In the genomic region with DNA sequence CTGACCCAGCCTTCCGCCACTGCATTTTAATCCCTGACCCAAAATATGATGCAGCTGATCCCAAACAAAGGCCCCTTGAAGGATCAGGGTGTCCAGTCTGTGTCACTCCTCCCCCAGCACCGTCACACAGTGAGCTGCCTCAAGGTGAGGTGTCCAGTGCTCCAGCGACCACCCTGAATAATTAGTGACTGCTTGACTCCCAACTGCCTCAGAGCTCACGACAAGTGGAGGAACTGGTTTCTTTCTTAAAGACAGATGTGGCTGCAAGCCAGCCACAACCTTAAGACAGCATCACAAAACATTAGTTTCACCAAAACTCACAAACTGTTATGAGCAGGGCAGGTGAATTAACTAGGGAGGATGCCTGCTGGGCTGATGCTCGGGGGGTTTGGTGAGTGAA, we compare ENCODE assay signal across 16 cellular contexts.
"Had no signal": no experiment of that assay in that cellular context is flagged by ENCODE, and none has a peak within 500 bp of the region (broad histone marks: within the 10 kb centered on the region; RNA-seq: fewer than 3 reads in every experiment).

No MANE protein-coding gene starts in this region.

- H3K9me3 Mint-ChIP-seq: activated CD4-positive, alpha-beta T cell treated with anti-CD3 and anti-CD28 coated beads, Interleukin-2, amount 10 ng/mL, durations not matched to agents 24 days and 14 days; activated naive CD4-positive, alpha-beta T cell treated with anti-CD3 and anti-CD28 coated beads, Interleukin-2, amount 50 U/mL, for 24 hours; naive thymus-derived CD8-positive, alpha-beta T cell; stimulated activated naive CD8-positive, alpha-beta T cell treated with anti-CD3 and anti-CD28 coated beads, Interleukin-15, Interleukin-2, amounts not matched to agents 100 ng/mL and 50 ng/mL, for 24 hours had no signal

- H3K4me1 Mint-ChIP-seq: activated CD4-positive, alpha-beta T cell treated with anti-CD3 and anti-CD28 coated beads, Interleukin-2, amount 10 ng/mL, durations not matched to agents 24 days and 14 days; activated naive CD4-positive, alpha-beta T cell treated with anti-CD3 and anti-CD28 coated beads, Interleukin-2, amount 50 U/mL, for 24 hours had no signal

- H3K36me3 ChIP-seq: ascending aorta, esophagus squamous epithelium, transverse colon, vagina had no signal

- H3K27ac ChIP-seq: ascending aorta, coronary artery, transverse colon, vagina had no signal

- H3K9me3 ChIP-seq: ascending aorta, esophagus squamous epithelium, transverse colon, vagina had no signal

- DNase-seq: activated CD4-positive, alpha-beta T cell treated with anti-CD3 and anti-CD28 coated beads, Interleukin-2, amount 10 ng/mL, durations not matched to agents 24 days and 14 days; activated CD8-positive, alpha-beta memory T cell treated with anti-CD3 and anti-CD28 coated beads, Interleukin-2, amount 50 U/mL, for 4 hours; activated gamma-delta T cell; esophagus squamous epithelium; mesendoderm; naive thymus-derived CD8-positive, alpha-beta T cell; nucleus accumbens; retina; T-helper 1 cell; T-helper 9 cell; transverse colon had no signal

- H3K4me3 ChIP-seq: ascending aorta, coronary artery, esophagus squamous epithelium, transverse colon, vagina had no signal

- H3K27ac Mint-ChIP-seq: activated CD4-positive, alpha-beta T cell treated with anti-CD3 and anti-CD28 coated beads, Interleukin-2, amount 10 ng/mL, durations not matched to agents 24 days and 14 days; activated naive CD4-positive, alpha-beta T cell treated with anti-CD3 and anti-CD28 coated beads, Interleukin-2, amount 50 U/mL, for 24 hours; naive thymus-derived CD8-positive, alpha-beta T cell; stimulated activated naive CD8-positive, alpha-beta T cell treated with anti-CD3 and anti-CD28 coated beads, Interleukin-15, Interleukin-2, amounts not matched to agents 100 ng/mL and 50 ng/mL, for 24 hours had no signal

- H3K4me3 Mint-ChIP-seq: activated CD4-positive, alpha-beta T cell treated with anti-CD3 and anti-CD28 coated beads, Interleukin-2, amount 10 ng/mL, durations not matched to agents 24 days and 14 days; activated naive CD4-positive, alpha-beta T cell treated with anti-CD3 and anti-CD28 coated beads, Interleukin-2, amount 50 U/mL, for 24 hours; naive thymus-derived CD8-positive, alpha-beta T cell; stimulated activated naive CD8-positive, alpha-beta T cell treated with anti-CD3 and anti-CD28 coated beads, Interleukin-15, Interleukin-2, amounts not matched to agents 100 ng/mL and 50 ng/mL, for 24 hours had no signal

- ATAC-seq: naive thymus-derived CD8-positive, alpha-beta T cell had no signal

- H3K27me3 Mint-ChIP-seq: activated CD4-positive, alpha-beta T cell treated with anti-CD3 and anti-CD28 coated beads, Interleukin-2, amount 10 ng/mL, durations not matched to agents 24 days and 14 days; activated naive CD4-positive, alpha-beta T cell treated with anti-CD3 and anti-CD28 coated beads, Interleukin-2, amount 50 U/mL, for 24 hours; stimulated activated naive CD8-positive, alpha-beta T cell treated with anti-CD3 and anti-CD28 coated beads, Interleukin-15, Interleukin-2, amounts not matched to agents 100 ng/mL and 50 ng/mL, for 24 hours had no signal

- H3K4me1 ChIP-seq: ascending aorta had no signal

- H3K27me3 ChIP-seq: ascending aorta, transverse colon, vagina had no signal

- H3K36me3 Mint-ChIP-seq: activated naive CD4-positive, alpha-beta T cell treated with anti-CD3 and anti-CD28 coated beads, Interleukin-2, amount 50 U/mL, for 24 hours; naive thymus-derived CD8-positive, alpha-beta T cell had no signal
